ENCODE assay signal across 34 cellular contexts in the genomic region with DNA sequence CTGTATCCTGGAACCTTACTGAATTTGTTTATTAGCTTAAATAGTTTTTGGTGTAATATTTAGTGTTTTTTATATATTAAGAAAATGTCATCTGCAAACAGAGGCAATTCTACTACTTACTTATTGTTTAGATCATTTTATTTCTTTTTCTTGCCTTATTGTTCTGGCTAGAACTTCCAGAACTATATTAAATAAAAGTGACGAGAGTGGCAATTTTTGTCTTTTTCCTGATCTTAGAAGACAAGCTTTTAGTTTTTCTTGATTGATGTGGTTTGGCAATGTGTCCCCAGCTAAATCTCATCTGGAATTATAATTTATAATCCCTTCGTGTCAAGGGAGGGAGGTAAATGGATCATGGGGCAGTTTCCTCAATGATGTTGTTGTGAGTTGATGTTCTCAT.
"Had no signal": no experiment of that assay in that cellular context is flagged by ENCODE, and none has a peak within 500 bp of the region (broad histone marks: within the 10 kb centered on the region; RNA-seq: fewer than 3 reads in every experiment).

No MANE protein-coding gene starts in this region.

- H3K4me1 ChIP-seq: adrenal gland, ascending aorta, body of pancreas, breast epithelium had no signal

- ATAC-seq: activated naive CD4-positive, alpha-beta T cell treated with anti-CD3 and anti-CD28 coated beads, Interleukin-2, amount 50 U/mL, for 72 hours; activated naive CD8-positive, alpha-beta T cell treated with anti-CD3 and anti-CD28 coated beads, Interleukin-2, amount 50 U/mL, for 24 hours; activated T-cell treated with anti-CD3 and anti-CD28 coated beads, Interleukin-2, amount 50 U/mL, for 4 hours; activated T-cell treated with anti-CD3 and anti-CD28 coated beads, Interleukin-2, amount 50 U/mL, for 72 hours; activated T-helper 17 cell treated with anti-CD3 and anti-CD28 coated beads, Interleukin-2, amount 50 U/mL, for 72 hours; body of pancreas had no signal

- H3K4me3 ChIP-seq: adrenal gland, ascending aorta, body of pancreas, breast epithelium, cardiac muscle cell had no signal

- H3K27me3 ChIP-seq: adrenal gland, ascending aorta, body of pancreas, brain microvascular endothelial cell, breast epithelium, cardiac muscle cell had no signal

- FAIRE-seq: astrocyte, bronchial epithelial cell had no signal

- H3K9me3 ChIP-seq: adrenal gland, ascending aorta, body of pancreas, breast epithelium had no signal

- H3K36me3 ChIP-seq: adrenal gland, ascending aorta, brain microvascular endothelial cell, breast epithelium, cardiac muscle cell had no signal

- DNase-seq: activated effector memory CD4-positive, alpha-beta T cell treated with anti-CD3 and anti-CD28 coated beads, Interleukin-2, amount 50 U/mL, for 16 hours; activated effector memory CD4-positive, alpha-beta T cell treated with Interleukin-2 at 50 U/mL for 16 hours; activated gamma-delta T cell; activated gamma-delta T cell treated with Interleukin-2 at 50 U/mL for 16 hours; activated naive CD4-positive, alpha-beta T cell; activated naive CD4-positive, alpha-beta T cell treated with anti-CD3 and anti-CD28 coated beads for 36 hours; activated naive CD4-positive, alpha-beta T cell treated with anti-CD3 and anti-CD28 coated beads, Interleukin-2, amount 10 ng/mL, durations not matched to agents 7 days and 5 days; activated naive CD4-positive, alpha-beta T cell treated with anti-CD3 and anti-CD28 coated beads, Interleukin-2, amount 50 U/mL, for 16 hours; activated naive CD4-positive, alpha-beta T cell treated with Interleukin-2 at 50 U/mL for 16 hours; activated naive CD8-positive, alpha-beta T cell treated with anti-CD3 and anti-CD28 coated beads for 36 hours; activated naive CD8-positive, alpha-beta T cell treated with anti-CD3 and anti-CD28 coated beads, Interleukin-2, amount 10 ng/mL, durations not matched to agents 7 days and 5 days; activated naive CD8-positive, alpha-beta T cell treated with anti-CD3 and anti-CD28 coated beads, Interleukin-2, amount 50 U/mL, for 24 hours; activated T-cell treated with anti-CD3 and anti-CD28 coated beads, Interleukin-2, amount 50 U/mL, for 1 hour; activated T-cell treated with anti-CD3 and anti-CD28 coated beads, Interleukin-2, amount 50 U/mL, for 24 hours; activated T-cell treated with anti-CD3 and anti-CD28 coated beads, Interleukin-2, amount 50 U/mL, for 4 hours; activated T-cell treated with anti-CD3 and anti-CD28 coated beads, Interleukin-2, amount 50 U/mL, for 48 hours; activated T-cell treated with anti-CD3 and anti-CD28 coated beads, Interleukin-2, amount 50 U/mL, for 72 hours; adrenal gland; amniotic stem cell; amygdala; anterior cingulate cortex; aorta; body of pancreas; brain microvascular endothelial cell; caudate nucleus; central memory CD4-positive, alpha-beta T cell; cerebellar nuclear complex had no signal

- H3K27ac ChIP-seq: adrenal gland, ascending aorta, body of pancreas, brain microvascular endothelial cell, breast epithelium, cardiac muscle cell had no signal
